Comparison of ENCODE assay signal across 25 cellular contexts in the genomic region with DNA sequence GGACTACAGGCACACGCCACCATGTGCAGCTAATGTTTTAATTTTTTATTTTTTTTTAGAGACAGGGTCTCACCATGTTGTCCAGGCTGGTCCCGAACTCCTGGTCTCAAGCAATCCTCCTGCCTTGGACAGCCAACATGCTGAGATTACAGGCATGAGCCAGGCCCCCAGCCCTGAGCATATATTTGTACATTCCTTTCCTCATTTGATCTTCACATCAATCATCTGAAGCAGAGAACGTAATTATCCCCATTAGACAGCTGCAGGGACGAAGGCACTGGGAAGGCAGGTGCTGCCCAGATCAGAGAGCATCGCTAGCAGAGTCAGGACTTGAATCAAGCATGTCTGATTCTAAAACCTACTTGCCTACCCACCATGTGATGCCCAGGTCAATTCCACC.
"Had no signal": no experiment of that assay in that cellular context is flagged by ENCODE, and none has a peak within 500 bp of the region (broad histone marks: within the 10 kb centered on the region; RNA-seq: fewer than 3 reads in every experiment).

No MANE protein-coding gene starts in this region.

- DNase-seq: activated CD8-positive, alpha-beta memory T cell treated with anti-CD3 and anti-CD28 coated beads, Interleukin-2, amount 50 U/mL, for 4 hours; activated T-cell treated with anti-CD3 and anti-CD28 coated beads, Interleukin-2, amount 50 U/mL, for 24 hours; aorta; brain microvascular endothelial cell; caudate nucleus; effector memory CD8-positive, alpha-beta T cell; esophagus squamous epithelium; gastrocnemius medialis; hippocampal formation; left ventricle myocardium inferior; mammary epithelial cell; natural killer cell; ovary; psoas muscle; stimulated activated CD4-positive, alpha-beta T cell treated with anti-CD3 and anti-CD28 coated beads, Interleukin-12 subunit alpha, Interleukin-12 subunit beta, amount 100 ng/mL, for 4 hours; stimulated activated CD4-positive, alpha-beta T cell treated with anti-CD3 and anti-CD28 coated beads, Interleukin-1b, Interleukin-23, amount 100 ng/mL, for 48 hours; stimulated activated naive CD8-positive, alpha-beta T cell treated with anti-CD3 and anti-CD28 coated beads, Interleukin-15, amount 100 ng/mL, for 72 hours; T-helper 9 cell; transverse colon; uterus had no signal

- H3K27ac ChIP-seq: brain microvascular endothelial cell, esophagus squamous epithelium, gastrocnemius medialis, left ventricle myocardium inferior, ovary, psoas muscle, right atrium auricular region, transverse colon, uterus had no signal

- H3K9me3 ChIP-seq: esophagus squamous epithelium, gastrocnemius medialis, left ventricle myocardium inferior, neutrophil, ovary, psoas muscle, right atrium auricular region, transverse colon, uterus had no signal

- H3K36me3 ChIP-seq: brain microvascular endothelial cell, esophagus squamous epithelium, gastrocnemius medialis, left ventricle myocardium inferior, ovary, right atrium auricular region, transverse colon, uterus had no signal

- H3K4me1 ChIP-seq: left ventricle myocardium inferior, psoas muscle, right atrium auricular region, transverse colon, uterus had no signal

- ATAC-seq: activated naive CD4-positive, alpha-beta T cell treated with anti-CD3 and anti-CD28 coated beads, Interleukin-2, amount 50 U/mL, for 72 hours; activated T-helper 17 cell treated with anti-CD3 and anti-CD28 coated beads, Interleukin-2, amount 50 U/mL, for 72 hours; effector memory CD8-positive, alpha-beta T cell; gastrocnemius medialis; natural killer cell; psoas muscle; stimulated activated effector memory CD8-positive, alpha-beta T cell treated with anti-CD3 and anti-CD28 coated beads, Interleukin-12 subunit alpha, Interleukin-12 subunit beta, amount 100 ng/mL, for 72 hours; stimulated activated naive CD8-positive, alpha-beta T cell treated with anti-CD3 and anti-CD28 coated beads, Interleukin-15, amount 100 ng/mL, for 72 hours had no signal

- H3K27me3 ChIP-seq: brain microvascular endothelial cell, esophagus squamous epithelium, gastrocnemius medialis, neutrophil, ovary, right atrium auricular region, transverse colon, uterus had no signal

- H3K4me3 ChIP-seq: esophagus squamous epithelium, gastrocnemius medialis, left ventricle myocardium inferior, ovary, psoas muscle, right atrium auricular region, transverse colon, uterus had no signal
